Comparison of ENCODE assay signal across 9 cellular contexts in the genomic region with DNA sequence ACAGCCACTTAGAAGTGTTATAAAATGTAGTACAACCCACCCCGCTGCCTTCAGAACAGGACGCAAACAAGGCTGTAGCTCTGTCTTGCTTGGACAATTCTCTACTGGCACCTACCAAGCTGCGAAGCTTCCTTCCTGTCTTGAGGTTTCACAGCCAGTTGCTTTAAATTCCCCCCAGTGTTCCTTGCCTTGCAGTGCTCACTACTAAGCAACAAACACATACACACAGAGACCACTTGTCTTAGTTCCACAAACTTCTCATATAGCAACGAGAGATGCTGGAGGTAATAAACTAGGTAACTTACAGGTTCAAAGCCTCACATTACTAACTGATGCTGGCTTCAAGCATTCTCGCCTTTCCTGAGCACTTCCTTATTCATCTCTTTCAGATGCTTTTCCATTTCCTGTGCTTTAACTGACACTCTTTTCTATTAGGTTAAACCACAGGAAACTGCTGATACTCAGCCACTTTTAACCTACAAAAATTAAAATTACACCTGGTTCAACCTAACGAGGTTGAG.
DNase-seq lines count a peak whose midpoint lies in the region; ATAC-seq and TF ChIP-seq lines count a peak whose summit lies in the region.
"Had no signal": no experiment of that assay in that cellular context is flagged by ENCODE, and none has a peak within 500 bp of the region (broad histone marks: within the 10 kb centered on the region; RNA-seq: fewer than 3 reads in every experiment).

No MANE protein-coding gene starts in this region.

- H3K9me3 Mint-ChIP-seq in activated T-helper 1 cell treated with anti-CD3 and anti-CD28 coated beads, Interleukin-12 subunit alpha, Interleukin-12 subunit beta, Interleukin-2, Interleukin-4 antibody, amounts not matched to agents 30 ng/mL and 10 ng/mL and 1 ng/mL, durations not matched to agents 14 hours and 24 hours and 36 hours, result peaks cover 56% of the 10 kb centered on the region
- H3K9me3 Mint-ChIP-seq in stimulated activated naive CD8-positive, alpha-beta T cell treated with anti-CD3 and anti-CD28 coated beads, Interleukin-15, Interleukin-2, amounts not matched to agents 100 ng/mL and 50 ng/mL, for 24 hours, result peaks cover 27% of the 10 kb centered on the region

- H3K36me3 Mint-ChIP-seq in activated T-helper 1 cell treated with anti-CD3 and anti-CD28 coated beads, Interleukin-12 subunit alpha, Interleukin-12 subunit beta, Interleukin-2, Interleukin-4 antibody, amounts not matched to agents 30 ng/mL and 10 ng/mL and 1 ng/mL, durations not matched to agents 14 hours and 24 hours and 36 hours (ENCODE audit: low read depth), result peaks cover 3% of the 10 kb centered on the region
- H3K36me3 Mint-ChIP-seq in stimulated activated naive CD8-positive, alpha-beta T cell treated with anti-CD3 and anti-CD28 coated beads, Interleukin-15, Interleukin-2, amounts not matched to agents 100 ng/mL and 50 ng/mL, for 24 hours (ENCODE audit: low read depth), result peaks cover 4% of the 10 kb centered on the region

- DNase-seq in activated T-cell treated with anti-CD3 and anti-CD28 coated beads for 4 hours (peak; percentile 9), Right ventricle myocardium inferior (ENCODE audit: missing footprints) (no peak), RPMI8226 (no peak)
- no peak for DNase-seq in activated T-cell treated with anti-CD3 and anti-CD28 coated beads, Interleukin-2, amount 50 U/mL, for 1 hour
- no peak for DNase-seq in activated T-helper 1 cell treated with anti-CD3 and anti-CD28 coated beads, Interleukin-12 subunit alpha, Interleukin-12 subunit beta, Interleukin-2, Interleukin-4 antibody, amounts not matched to agents 30 ng/mL and 10 ng/mL and 1 ng/mL, durations not matched to agents 14 hours and 24 hours and 36 hours (ENCODE audit: low spot score)

- ATAC-seq in HG03108 (IDR thresholded peaks at IDR 0.05; ENCODE audit: unreplicated experiment), result peak; percentile 72
- no peak for ATAC-seq in SK-N-SH treated with all-trans-retinoic acid at 6 μM for 48 hours
- no peak for ATAC-seq in Right ventricle myocardium inferior
- ATAC-seq: body of pancreas had no signal

- peak overlapping the region; percentile 16 for H3K27ac Mint-ChIP-seq in activated T-helper 1 cell treated with anti-CD3 and anti-CD28 coated beads, Interleukin-12 subunit alpha, Interleukin-12 subunit beta, Interleukin-2, Interleukin-4 antibody, amounts not matched to agents 30 ng/mL and 10 ng/mL and 1 ng/mL, durations not matched to agents 14 hours and 24 hours and 36 hours
- H3K27ac Mint-ChIP-seq in stimulated activated naive CD8-positive, alpha-beta T cell treated with anti-CD3 and anti-CD28 coated beads, Interleukin-15, Interleukin-2, amounts not matched to agents 100 ng/mL and 50 ng/mL, for 24 hours, result peak overlapping the region; percentile 21

- peaks cover 21% of the 10 kb centered on the region for H3K4me1 Mint-ChIP-seq in activated T-helper 1 cell treated with anti-CD3 and anti-CD28 coated beads, Interleukin-12 subunit alpha, Interleukin-12 subunit beta, Interleukin-2, Interleukin-4 antibody, amounts not matched to agents 30 ng/mL and 10 ng/mL and 1 ng/mL, durations not matched to agents 14 hours and 24 hours and 36 hours (ENCODE audit: low read depth)
- peaks cover 39% of the 10 kb centered on the region for H3K4me1 Mint-ChIP-seq in stimulated activated naive CD8-positive, alpha-beta T cell treated with anti-CD3 and anti-CD28 coated beads, Interleukin-15, Interleukin-2, amounts not matched to agents 100 ng/mL and 50 ng/mL, for 24 hours (ENCODE audit: low read depth)

- no peaks in the 10 kb centered on the region for H3K27me3 Mint-ChIP-seq in activated T-helper 1 cell treated with anti-CD3 and anti-CD28 coated beads, Interleukin-12 subunit alpha, Interleukin-12 subunit beta, Interleukin-2, Interleukin-4 antibody, amounts not matched to agents 30 ng/mL and 10 ng/mL and 1 ng/mL, durations not matched to agents 14 hours and 24 hours and 36 hours (ENCODE audit: insufficient read depth)
- no peaks in the 10 kb centered on the region for H3K27me3 Mint-ChIP-seq in stimulated activated naive CD8-positive, alpha-beta T cell treated with anti-CD3 and anti-CD28 coated beads, Interleukin-15, Interleukin-2, amounts not matched to agents 100 ng/mL and 50 ng/mL, for 24 hours

- intact Hi-C loops in activated T-helper 1 cell treated with anti-CD3 and anti-CD28 coated beads, Interleukin-12 subunit alpha, Interleukin-12 subunit beta, Interleukin-2, Interleukin-4 antibody, amounts not matched to agents 30 ng/mL and 10 ng/mL and 1 ng/mL, durations not matched to agents 14 hours and 24 hours and 36 hours (cut with micrococcal nuclease), result no loop called here
- intact Hi-C loops in Right ventricle myocardium inferior (cut with DNase I), result no loop called here

- peak overlapping the region; percentile 33 for H3K4me3 Mint-ChIP-seq in activated T-helper 1 cell treated with anti-CD3 and anti-CD28 coated beads, Interleukin-12 subunit alpha, Interleukin-12 subunit beta, Interleukin-2, Interleukin-4 antibody, amounts not matched to agents 30 ng/mL and 10 ng/mL and 1 ng/mL, durations not matched to agents 14 hours and 24 hours and 36 hours
- peak overlapping the region; percentile 40 for H3K4me3 Mint-ChIP-seq in stimulated activated naive CD8-positive, alpha-beta T cell treated with anti-CD3 and anti-CD28 coated beads, Interleukin-15, Interleukin-2, amounts not matched to agents 100 ng/mL and 50 ng/mL, for 24 hours

TF ChIP-seq in SK-N-SH treated with all-trans-retinoic acid at 6 μM for 48 hours, 23 proteins besides CTCF, POLR2A, EP300 and RAD21:
- TF ChIP-seq ZNF8 (CRISPR knock-in tag; IDR thresholded peaks at IDR 0.05) (no peak), TCF4 (CRISPR knock-in tag; IDR thresholded peaks at IDR 0.05; ENCODE audit: borderline replicate concordance) (no peak)
- TF ChIP-seq, protein P1, sequence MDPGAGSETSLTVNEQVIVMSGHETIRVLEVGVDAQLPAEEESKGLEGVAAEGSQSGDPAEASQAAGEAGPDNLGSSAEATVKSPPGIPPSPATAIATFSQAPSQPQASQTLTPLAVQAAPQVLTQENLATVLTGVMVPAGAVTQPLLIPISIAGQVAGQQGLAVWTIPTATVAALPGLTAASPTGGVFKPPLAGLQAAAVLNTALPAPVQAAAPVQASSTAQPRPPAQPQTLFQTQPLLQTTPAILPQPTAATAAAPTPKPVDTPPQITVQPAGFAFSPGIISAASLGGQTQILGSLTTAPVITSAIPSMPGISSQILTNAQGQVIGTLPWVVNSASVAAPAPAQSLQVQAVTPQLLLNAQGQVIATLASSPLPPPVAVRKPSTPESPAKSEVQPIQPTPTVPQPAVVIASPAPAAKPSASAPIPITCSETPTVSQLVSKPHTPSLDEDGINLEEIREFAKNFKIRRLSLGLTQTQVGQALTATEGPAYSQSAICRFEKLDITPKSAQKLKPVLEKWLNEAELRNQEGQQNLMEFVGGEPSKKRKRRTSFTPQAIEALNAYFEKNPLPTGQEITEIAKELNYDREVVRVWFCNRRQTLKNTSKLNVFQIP (CRISPR knock-in tag; IDR thresholded peaks at IDR 0.05; ENCODE audit: borderline replicate concordance, low read depth), result no peak
